In genomic region chr2:188721784-188722183, GRCh38 we compare ENCODE assay signal across 9 cellular contexts.
"Had no signal": no experiment of that assay in that cellular context is flagged by ENCODE, and none has a peak within 500 bp of the region (broad histone marks: within the 10 kb centered on the region; RNA-seq: fewer than 3 reads in every experiment).

No MANE protein-coding gene starts in this region.

- H3K36me3 ChIP-seq: HAP-1 had no signal

- ATAC-seq: HCT116, HepG2 had no signal

- H3K27ac ChIP-seq: GM23248, HL-60 had no signal

- H3K9ac ChIP-seq: GM23248 had no signal

- DNase-seq: GOT3, H7, HFFc6, KBM-7 had no signal

- H3K9me3 ChIP-seq: HAP-1 had no signal

- H3K4me1 ChIP-seq: HAP-1 had no signal

- H3K4me3 ChIP-seq: GM23248, HAP-1 had no signal
